In the genomic region with DNA sequence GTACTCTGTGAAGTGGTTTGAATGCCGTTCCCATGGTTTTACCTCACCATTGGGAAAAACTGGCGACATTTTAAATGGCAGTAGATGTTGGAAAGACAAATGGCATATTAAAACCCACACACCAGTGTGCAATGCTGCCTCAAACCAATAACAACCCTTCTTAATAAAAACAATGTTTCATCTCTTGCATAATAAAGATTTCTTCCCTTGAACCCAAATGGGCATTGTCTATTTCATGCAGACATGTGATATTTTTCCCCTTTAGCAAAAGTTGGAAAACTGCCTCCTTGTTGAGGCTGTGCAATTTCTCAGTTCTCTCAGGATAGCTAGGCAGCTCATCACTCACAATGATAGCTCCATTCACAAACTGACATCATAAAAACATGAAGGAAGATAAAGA, we compare ENCODE assay signal across 19 cellular contexts. TPM values are rescaled to one million over a fixed set of nuclear protein-coding genes. Genes with fewer than 3 reads are reported as not detected.
DNase-seq lines count a peak whose midpoint lies in the region; ATAC-seq lines count a peak whose summit lies in the region.
"Had no signal": no experiment of that assay in that cellular context is flagged by ENCODE, and none has a peak within 500 bp of the region (broad histone marks: within the 10 kb centered on the region; RNA-seq: fewer than 3 reads in every experiment).

No MANE protein-coding gene starts in this region.

- ATAC-seq in HG03460 (IDR thresholded peaks at IDR 0.05; ENCODE audit: unreplicated experiment) = no peak
- ATAC-seq: K562 had no signal

- in situ Hi-C loops in SK-MEL-5 (cut with HindIII; ENCODE audit: low pct_unique_long_range_greater_than_20kb, low sequenced_read_pairs) = no loop called here

- DNase-seq in SK-MEL-5 (ENCODE audit: low read depth, low spot score) (peak; percentile 96), epidermal melanocyte (ENCODE audit: insufficient read length, low spot score) (peak; percentile 41), medulla oblongata (ENCODE audit: extremely low spot score) (peak; percentile 72), CD1c-positive myeloid dendritic cell (ENCODE audit: extremely low spot score) (no peak), NCI-H1092 (lab: John Stamatoyannopoulos, UW) (no peak)
- no peak for DNase-seq in activated effector memory CD4-positive, alpha-beta T cell treated with Interleukin-2 at 50 U/mL for 16 hours
- DNase-seq: AML-193; Calu3; CD4-positive, CD25-positive, alpha-beta regulatory T cell; H9; MV-4-11; NCI-H1417 treated with DMSO at 0.1 percent for 48 hours; NCI-H2029; NCI-H2171 treated with DMSO at 0.1 percent for 48 hours; NCI-H748 treated with DMSO at 0.1 percent for 48 hours; SJCRH30 had no signal

RNA-seq across cellular contexts. Expression of a gene that starts 33.7 kb away (rescaled TPM):
- not detected in 2 replicates for total RNA-seq in SK-MEL-5 (2014; rRNA removed; shearing (Covaris generic))
- not detected in 2 replicates for polyA plus RNA-seq in SK-MEL-5 (2015; cell fraction: cytosol; rRNA removed)
- polyA plus RNA-seq in SK-MEL-5 (2015; cell fraction: nucleus; rRNA removed) = not detected in 2 replicates
- total RNA-seq: Calu3; CD4-positive, CD25-positive, alpha-beta regulatory T cell; K562; NCI-H460; SJCRH30 had no signal
- polyA plus RNA-seq: CD4-positive, CD25-positive, alpha-beta regulatory T cell; K562 had no signal

Comparison
In these comparisons a context has a peak if more than half of its experiments do, and no peak if none do; other contexts are left out.
1. DNase-seq: peak in SK-MEL-5 (single experiment), epidermal melanocyte (single experiment) and medulla oblongata (single experiment); none in activated effector memory CD4-positive, alpha-beta T cell treated with Interleukin-2 at 50 U/mL for 16 hours (single experiment), CD1c-positive myeloid dendritic cell (single experiment) and NCI-H1092 (single experiment).